ENCODE assay signal across 8 cellular contexts in the genomic region with DNA sequence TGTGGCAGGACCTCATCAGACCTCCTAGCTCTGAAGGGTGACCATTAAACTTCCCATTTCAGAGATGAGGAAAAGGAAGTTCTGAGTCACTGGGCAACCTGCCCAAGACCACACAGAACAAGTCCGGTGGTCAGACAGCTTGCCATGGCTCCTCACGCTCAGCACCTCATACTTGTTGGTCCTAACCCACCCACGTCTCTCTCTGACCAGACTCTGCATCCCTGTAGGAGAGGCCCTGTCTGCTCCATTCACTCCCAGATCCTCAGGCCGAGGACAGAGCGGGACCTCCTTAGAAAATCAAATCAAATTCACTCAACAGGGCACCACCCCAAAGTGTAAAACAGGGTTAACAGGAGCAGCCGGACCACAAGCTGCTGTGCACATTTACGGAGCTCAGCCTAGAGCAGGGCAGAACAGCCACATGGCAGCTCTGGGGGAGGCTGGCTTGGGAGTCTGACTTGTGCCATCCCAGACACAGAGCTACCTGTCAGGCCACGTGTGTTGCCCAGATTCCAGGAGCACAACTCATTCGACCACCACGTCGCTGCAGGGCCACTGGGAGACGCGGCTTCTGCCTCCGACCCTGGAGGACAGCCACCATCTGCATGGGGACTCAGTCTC. TPM values are rescaled to one million over a fixed set of nuclear protein-coding genes. Genes with fewer than 3 reads are reported as not detected.
DNase-seq lines count a peak whose midpoint lies in the region; ATAC-seq and TF ChIP-seq lines count a peak whose summit lies in the region.

No MANE protein-coding gene starts in this region.

- in situ Hi-C loops in GM13976 (cut with MboI; ENCODE audit: low sequenced_read_pairs, unreplicated experiment) = no loop called here

- POLR2A ChIA-PET in naive thymus-derived CD4-positive, alpha-beta T cell (lab: Charles Lee) = no interaction called here

- TF ChIP-seq CTCF in esophagus muscularis mucosa (IDR thresholded peaks at IDR 0.05) (no peak), GM13976 (IDR thresholded peaks at IDR 0.05; ENCODE audit: borderline replicate concordance, control extremely low read depth, extremely low read depth, insufficient read depth, missing control alignments) (no peak)

- peak overlapping the region; percentile 71 to 93 (median 90) for H3K4me3 ChIP-seq in esophagus muscularis mucosa
- H3K4me3 ChIP-seq in naive thymus-derived CD4-positive, alpha-beta T cell (ENCODE audit: low read length) = peak overlapping the region; percentile 49

- ATAC-seq in naive thymus-derived CD4-positive, alpha-beta T cell = peak; percentile 14
- ATAC-seq in GM21515 (IDR thresholded peaks at IDR 0.05; ENCODE audit: unreplicated experiment) = no peak
- no peak for ATAC-seq in GM19035 (IDR thresholded peaks at IDR 0.05; ENCODE audit: unreplicated experiment)

- H3K9me3 Mint-ChIP-seq in naive thymus-derived CD4-positive, alpha-beta T cell = peaks cover 0 to 4% (median 0%) of the 10 kb centered on the region in 11 donors

- 21% methylated on average over 5 of the region's 14 CpGs for WGBS in esophagus muscularis mucosa

- TF ChIP-seq POLR2A in esophagus muscularis mucosa (IDR thresholded peaks at IDR 0.05; ENCODE audit: low read depth) = no peak

- peaks cover 32 to 48% (median 47%) of the 10 kb centered on the region in 4 donors for H3K4me1 ChIP-seq in esophagus muscularis mucosa
- H3K4me1 ChIP-seq in naive thymus-derived CD4-positive, alpha-beta T cell (ENCODE audit: control insufficient read depth in 2 of 2, insufficient read depth in 2 of 2, low read length in 2 of 2) = peaks cover 12 to 28% of the 10 kb centered on the region in 2 donors

- peak overlapping the region; percentile 77 to 84 (median 82) for H3K27ac ChIP-seq in esophagus muscularis mucosa (replicated peaks in 1 of 4)
- H3K27ac ChIP-seq in naive thymus-derived CD4-positive, alpha-beta T cell (ENCODE audit: low read depth, low read length) = peak overlapping the region; percentile 59

- DNase-seq in SIG-M5 treated with dmso at 0.1 percent for 504 hours (lab: John Stamatoyannopoulos, UW; ENCODE audit: unreplicated experiment) = peak; percentile 39
- DNase-seq in SIG-M5 (lab: John Stamatoyannopoulos, UW) = no peak
- peak; percentile 44 to 60 for DNase-seq in SW 1271 (lab: John Stamatoyannopoulos, UW)
- DNase-seq in esophagus muscularis mucosa (ENCODE audit: extremely low spot score) = no peak
- DNase-seq in naive thymus-derived CD4-positive, alpha-beta T cell = no peak
- no peak for DNase-seq in GM13976 (ENCODE audit: low spot score)

- intact Hi-C loops in esophagus muscularis mucosa (cut with DNase I) = no loop called here
- intact Hi-C loops in naive thymus-derived CD4-positive, alpha-beta T cell (cut with micrococcal nuclease) = no loop called here

- H3K36me3 Mint-ChIP-seq in naive thymus-derived CD4-positive, alpha-beta T cell = peaks cover 0 to 20% (median 16%) of the 10 kb centered on the region in 5 donors

- H3K27me3 Mint-ChIP-seq in naive thymus-derived CD4-positive, alpha-beta T cell = peaks cover 0 to 5% (median 4%) of the 10 kb centered on the region in 5 donors

- peaks cover 0 to 4% (median 0%) of the 10 kb centered on the region in 4 donors for H3K27me3 ChIP-seq in esophagus muscularis mucosa
- no peaks in the 10 kb centered on the region for H3K27me3 ChIP-seq in naive thymus-derived CD4-positive, alpha-beta T cell (ENCODE audit: control insufficient read depth in 2 of 2, insufficient read depth in 2 of 2, low read length in 2 of 2)

- CTCF ChIA-PET in naive thymus-derived CD4-positive, alpha-beta T cell (lab: Charles Lee) = interaction anchor here (0.7 kb wide), 1 partner anchor 47 kb away, joined by 3 read pairs; no protein-coding TSS in a partner anchor

- peak overlapping the region; percentile 75 to 92 (median 84) for H3K4me3 Mint-ChIP-seq in naive thymus-derived CD4-positive, alpha-beta T cell

- H3K9me3 ChIP-seq in esophagus muscularis mucosa = no peaks in the 10 kb centered on the region
- no peaks in the 10 kb centered on the region for H3K9me3 ChIP-seq in naive thymus-derived CD4-positive, alpha-beta T cell (ENCODE audit: control insufficient read depth in 2 of 3, low read length in 3 of 3)

- peak overlapping the region in 8 of 9 donors; percentile 13 to 90 (median 70) for H3K27ac Mint-ChIP-seq in naive thymus-derived CD4-positive, alpha-beta T cell

- H3K36me3 ChIP-seq in esophagus muscularis mucosa = no peaks in the 10 kb centered on the region
- H3K36me3 ChIP-seq in naive thymus-derived CD4-positive, alpha-beta T cell (ENCODE audit: control insufficient read depth in 2 of 3, insufficient read depth in 3 of 3, low read length in 3 of 3) = peaks cover 0 to 4% (median 0%) of the 10 kb centered on the region in 3 experiments

- no peak for TF ChIP-seq EP300 in esophagus muscularis mucosa (IDR thresholded peaks at IDR 0.05)

- peaks cover 52 to 69% (median 64%) of the 10 kb centered on the region in 7 donors for H3K4me1 Mint-ChIP-seq in naive thymus-derived CD4-positive, alpha-beta T cell

RNA-seq across cellular contexts. Expression of a gene that starts 1.7 kb away (rescaled TPM):
- total RNA-seq in esophagus muscularis mucosa = 10 to 100 TPM; 11.6 to 26.4 (median 18.9) TPM
- 10 to 100 TPM; 16.0 to 24.6 (median 17.7) TPM for total RNA-seq in naive thymus-derived CD4-positive, alpha-beta T cell
- polyA plus RNA-seq in naive thymus-derived CD4-positive, alpha-beta T cell = 1 to 10 TPM; 3.9 to 7.8 TPM

RNA-seq across cellular contexts. Expression of a gene that starts 51.7 kb away (rescaled TPM):
- total RNA-seq in esophagus muscularis mucosa = 1 to 10 TPM; 2.1 to 9.1 (median 5.0) TPM
- under 1 TPM in 1 of 5 experiments, not detected in 4; 0.24 TPM for total RNA-seq in naive thymus-derived CD4-positive, alpha-beta T cell
- polyA plus RNA-seq in naive thymus-derived CD4-positive, alpha-beta T cell = not detected

Comparison
In these comparisons a context has a peak if more than half of its experiments do, and no peak if none do; other contexts are left out.
1. DNase-seq: peak in SIG-M5 treated with dmso at 0.1 percent for 504 hours (single experiment) and SW 1271 (2 of 2); none in SIG-M5 (single experiment), esophagus muscularis mucosa (single experiment), naive thymus-derived CD4-positive, alpha-beta T cell (0 of 9) and GM13976 (single experiment).